Comparison of ENCODE assay signal across 14 cellular contexts in the genomic region with DNA sequence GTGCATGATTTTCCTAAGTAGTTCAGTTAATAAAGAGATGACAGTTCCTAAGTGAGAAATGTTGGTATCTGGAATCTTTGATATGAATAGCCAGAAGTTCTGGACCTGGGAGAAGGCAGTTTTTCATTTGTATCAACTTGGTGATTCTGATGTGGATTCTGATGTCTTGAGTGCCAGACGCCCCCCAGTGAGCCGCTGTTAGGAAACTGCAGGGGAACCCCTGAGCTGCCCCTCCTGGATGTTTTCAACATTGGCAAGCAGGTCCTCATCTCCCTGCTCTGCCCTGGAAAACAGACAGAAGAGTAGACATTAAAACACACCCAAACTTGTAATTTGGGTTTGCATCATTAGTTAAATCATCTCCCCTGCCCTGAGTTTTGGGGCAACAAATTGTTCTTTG. TPM values are rescaled to one million over a fixed set of nuclear protein-coding genes. Genes with fewer than 3 reads are reported as not detected.
A peak's percentile ranks its signal among the peaks of the same experiment; 100 is the strongest.
DNase-seq lines count a peak whose midpoint lies in the region; ATAC-seq and TF ChIP-seq lines count a peak whose summit lies in the region.
"Had no signal": no experiment of that assay in that cellular context is flagged by ENCODE, and none has a peak within 500 bp of the region (broad histone marks: within the 10 kb centered on the region; RNA-seq: fewer than 3 reads in every experiment).

No MANE protein-coding gene starts in this region.

- no peaks in the 10 kb centered on the region for H3K27me3 ChIP-seq in H9 (ENCODE audit: insufficient read depth, low read length)
- H3K27me3 ChIP-seq in colonic mucosa = no peaks in the 10 kb centered on the region
- no peaks in the 10 kb centered on the region for H3K27me3 ChIP-seq in left lung
- no peaks in the 10 kb centered on the region for H3K27me3 ChIP-seq in stomach

- H3K4me1 ChIP-seq in H9 (ENCODE audit: insufficient read depth, low read length) (peaks cover 19% of the 10 kb centered on the region), colonic mucosa (peaks cover 19% of the 10 kb centered on the region), left lung (peaks cover 25 to 93% of the 10 kb centered on the region in 2 donors), stomach (peaks cover 33 to 92% (median 45%) of the 10 kb centered on the region in 4 donors)

- no peaks in the 10 kb centered on the region for H3K27me3 Mint-ChIP-seq in H9 (ENCODE audit: low read depth)
- H3K27me3 Mint-ChIP-seq in chondrocyte (ENCODE audit: low read depth) = no peaks in the 10 kb centered on the region
- H3K27me3 Mint-ChIP-seq: stimulated activated memory B cell treated with anti-CD40 and anti-IgM and Interleukin-4, amounts not matched to agents 10 μg/mL and 1 μg/mL and 100 μg/mL, for 72 hours had no signal

- peak overlapping the region; percentile 40 to 90 (median 70); a peak in 5 of 7 replicates for H3K27ac Mint-ChIP-seq in H9
- H3K27ac Mint-ChIP-seq in chondrocyte (ENCODE audit: unreplicated experiment) = no peak overlapping the region
- H3K27ac Mint-ChIP-seq: immature natural killer cell; stimulated activated memory B cell treated with anti-CD40 and anti-IgM and Interleukin-4, amounts not matched to agents 10 μg/mL and 1 μg/mL and 100 μg/mL, for 72 hours had no signal

- H2BK5ac ChIP-seq in H9 (ENCODE audit: insufficient read length, low read length) = no peak overlapping the region

- H3K36me3 ChIP-seq in colonic mucosa (peaks cover 6% of the 10 kb centered on the region), left lung (peaks cover 3 to 89% of the 10 kb centered on the region in 2 donors), stomach (peaks cover 51 to 89% (median 81%) of the 10 kb centered on the region in 4 donors)

- H2BK15ac ChIP-seq in H9 (ENCODE audit: low read depth, low read length) = no peak overlapping the region

- intact Hi-C loops in colonic mucosa (cut with DNase I) = loop anchor here (5.0 kb wide), 1 partner anchor 99 kb away; no protein-coding TSS in a partner anchor
- intact Hi-C loops in left lung (cut with DNase I) = no loop called here
- intact Hi-C loops in stomach (cut with DNase I; ENCODE audit: low total_unique reads) = no loop called here

- H3K4me1 Mint-ChIP-seq in H9 = peaks cover 56 to 63% of the 10 kb centered on the region in 2 experiments
- peaks cover 16% of the 10 kb centered on the region for H3K4me1 Mint-ChIP-seq in chondrocyte (ENCODE audit: low read depth)
- H3K4me1 Mint-ChIP-seq: immature natural killer cell had no signal

- H3K4me3 Mint-ChIP-seq in H9 (peak overlapping the region in 1 of 2 experiments; percentile 41; a peak in 3 of 5 replicates), chondrocyte (ENCODE audit: unreplicated experiment) (no peak overlapping the region)
- H3K4me3 Mint-ChIP-seq: immature natural killer cell; stimulated activated memory B cell treated with anti-CD40 and anti-IgM and Interleukin-4, amounts not matched to agents 10 μg/mL and 1 μg/mL and 100 μg/mL, for 72 hours had no signal

- TF ChIP-seq CTCF in H9 (conservative IDR thresholded peaks at IDR 0.05) = no peak
- no peak for TF ChIP-seq CTCF in colonic mucosa (IDR thresholded peaks at IDR 0.05)
- TF ChIP-seq CTCF in left lung (IDR thresholded peaks at IDR 0.05) = no peak
- no peak for TF ChIP-seq CTCF in stomach (IDR thresholded peaks at IDR 0.05)
- no peak for TF ChIP-seq CTCF in chondrocyte (IDR thresholded peaks at IDR 0.05)

- no peak overlapping the region for H3K14ac ChIP-seq in H9 (ENCODE audit: insufficient read depth, low read length)

- no peak overlapping the region for H3K4ac ChIP-seq in H9 (ENCODE audit: low read depth, low read length)

- H3K56ac ChIP-seq in H9 (ENCODE audit: insufficient read length, low read depth, low read length) = no peak overlapping the region

- H4K20me1 ChIP-seq in H9 (ENCODE audit: control insufficient read depth, insufficient read depth, insufficient read length) = no peaks in the 10 kb centered on the region

- ATAC-seq in left lung = no peak
- ATAC-seq: stimulated activated memory B cell treated with anti-CD40 and anti-IgM and Interleukin-4, amounts not matched to agents 10 μg/mL and 1 μg/mL and 100 μg/mL, for 72 hours had no signal

- DNase-seq in H9 (peak; percentile 66), colonic mucosa (no peak), left lung (no peak), stomach (no peak), chondrocyte (ENCODE audit: low spot score) (no peak), NCI-H1105 (lab: John Stamatoyannopoulos, UW) (no peak)
- DNase-seq in activated effector memory CD4-positive, alpha-beta T cell treated with anti-CD3 and anti-CD28 coated beads, Interleukin-2, amount 50 U/mL, for 16 hours = no peak
- DNase-seq: activated CD8-positive, alpha-beta memory T cell treated with anti-CD3 and anti-CD28 coated beads, Interleukin-2, amount 50 U/mL, for 48 hours; activated naive CD4-positive, alpha-beta T cell; AML-193; immature natural killer cell; nucleus accumbens; SHP77 had no signal

- H3K23me2 ChIP-seq in H9 (ENCODE audit: insufficient read length, low read depth, low read length, poor library complexity, severe bottlenecking) = no peaks in the 10 kb centered on the region

- H3K9me3 ChIP-seq in H9 (ENCODE audit: control insufficient read depth, low read depth, low read length) = no peaks in the 10 kb centered on the region
- H3K9me3 ChIP-seq in colonic mucosa = no peaks in the 10 kb centered on the region
- H3K9me3 ChIP-seq in left lung = no peaks in the 10 kb centered on the region
- no peaks in the 10 kb centered on the region for H3K9me3 ChIP-seq in stomach

- no peak overlapping the region for H3K4me2 ChIP-seq in H9 (ENCODE audit: insufficient read depth, insufficient read length, low read length)

- H3K23ac ChIP-seq in H9 (ENCODE audit: insufficient read length, low read depth, low read length) = no peak overlapping the region

- no peak overlapping the region for H2BK20ac ChIP-seq in H9 (ENCODE audit: low read depth, low read length, poor library complexity, severe bottlenecking)

- H3K18ac ChIP-seq in H9 (ENCODE audit: insufficient read length, low read depth, low read length) = no peak overlapping the region

- H3K9me3 Mint-ChIP-seq in H9 (no peaks in the 10 kb centered on the region), chondrocyte (ENCODE audit: low read depth) (no peaks in the 10 kb centered on the region)
- H3K9me3 Mint-ChIP-seq: immature natural killer cell had no signal

- H4K5ac ChIP-seq in H9 (ENCODE audit: insufficient read length, low read depth, low read length) = no peak overlapping the region

- H3K27ac ChIP-seq in H9 (ENCODE audit: insufficient read length, low read depth, low read length) = peak overlapping the region; percentile 38
- H3K27ac ChIP-seq in colonic mucosa = peak overlapping the region; percentile 95
- H3K27ac ChIP-seq in left lung = peak overlapping the region; percentile 10 to 97
- peak overlapping the region in 4 of 5 donors; percentile 38 to 99 (median 98) for H3K27ac ChIP-seq in stomach

- H3T11ph ChIP-seq in H9 (ENCODE audit: low read length) = no peak overlapping the region

- peaks cover 56 to 70% (median 69%) of the 10 kb centered on the region in 3 experiments for H3K36me3 Mint-ChIP-seq in H9 (ENCODE audit: insufficient read depth in 1 of 3, low read depth in 3 of 3)
- peaks cover 45% of the 10 kb centered on the region for H3K36me3 Mint-ChIP-seq in chondrocyte (ENCODE audit: low read depth)

- H3K9ac ChIP-seq in H9 (ENCODE audit: extremely low read depth, insufficient read length, low read length) = no peak overlapping the region
- H3K9ac ChIP-seq in colonic mucosa (ENCODE audit: low read depth in 2 of 2, low read length in 2 of 2) = peak overlapping the region; percentile 27 to 58

- H2AK5ac ChIP-seq in H9 (ENCODE audit: insufficient read length, low read length) = no peak overlapping the region

- H4K8ac ChIP-seq in H9 (replicated peaks; ENCODE audit: insufficient read length, low read depth, low read length) = no peak overlapping the region

- no peak for TF ChIP-seq POLR2A in stomach (IDR thresholded peaks at IDR 0.05)

- peaks cover 5% of the 10 kb centered on the region for H3K79me1 ChIP-seq in H9 (ENCODE audit: insufficient read depth, low read depth, low read length, poor library complexity, severe bottlenecking)

- H4K91ac ChIP-seq in H9 (ENCODE audit: insufficient read length, low read depth, low read length) = no peak overlapping the region

- H3K4me3 ChIP-seq in colonic mucosa (no peak overlapping the region), left lung (no peak overlapping the region), stomach (no peak overlapping the region)

- H2AFZ ChIP-seq in H9 (ENCODE audit: low read length) = no peak overlapping the region

- H3K79me2 ChIP-seq in H9 (ENCODE audit: insufficient read depth, low read length) = peaks cover 7% of the 10 kb centered on the region

- no CpG with 5 or more reads among the region's 2 CpGs for WGBS in H9 (ENCODE audit: extremely low coverage, insufficient read length, low lambda C conversion rate)
- WGBS in stomach, 5 donors = 74 to 89% (median 83%) methylated on average over 2 of the region's 2 CpGs

- H2BK12ac ChIP-seq in H9 (ENCODE audit: insufficient read length, low read depth, low read length) = no peak overlapping the region

- no peak for TF ChIP-seq EP300 in stomach (IDR thresholded peaks at IDR 0.05)

- H2BK120ac ChIP-seq in H9 (ENCODE audit: low read depth, low read length, poor library complexity, severe bottlenecking) = no peak overlapping the region

RNA-seq across cellular contexts. Expression of a gene that starts 7.4 kb away (rescaled TPM):
- total RNA-seq in H9 (2021) (32.7 and 35.3 TPM in 2 replicates), colonic mucosa (100 to 1,000 TPM; 110 to 185 TPM), left lung (100 to 1,000 TPM in 1 of 2 donors, 10 to 100 TPM in 1; 93.2 to 129 TPM), stomach (10 to 100 TPM; 33.8 to 80.0 (median 44.3) TPM), chondrocyte (12.0 to 14.2 TPM (median 13.6 TPM) in 3 replicates)
- 10 to 100 TPM; 40.2 to 60.3 (median 57.0) TPM for polyA plus RNA-seq in stomach

Comparison
In these comparisons a context has a peak if more than half of its experiments do, and no peak if none do; other contexts are left out.
1. H3K27ac ChIP-seq: peak in every context shown above with its lines; median percentile 98 in stomach; 95 in colonic mucosa; 54 in left lung; 38 in H9.